Comparison of ENCODE assay signal across 1 cellular context in the genomic region with DNA sequence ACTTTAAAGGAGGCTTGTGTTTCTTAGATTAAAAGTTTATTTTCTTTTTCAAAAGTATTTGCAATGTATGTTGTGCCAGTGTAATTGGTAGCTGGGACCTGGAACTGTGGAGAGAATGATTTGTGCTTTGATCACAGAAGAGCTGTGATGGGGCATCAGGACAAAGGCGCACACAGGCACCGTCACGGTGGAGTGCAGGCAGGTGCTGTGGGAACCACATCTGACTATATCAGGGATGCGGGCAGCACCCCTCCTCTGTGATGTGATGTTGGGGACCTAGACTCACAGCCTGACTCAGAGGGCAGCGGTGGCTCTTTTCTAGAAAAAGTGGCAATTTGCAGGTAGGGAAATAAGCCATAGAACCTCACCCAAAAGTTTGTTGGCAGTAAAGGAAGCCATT.
TF ChIP-seq lines count a peak whose summit lies in the region.

No MANE protein-coding gene starts in this region.

TF ChIP-seq in HepG2, 621 proteins besides CTCF, POLR2A, EP300 and RAD21:
- TF ChIP-seq ZZZ3 (CRISPR knock-in tag; IDR thresholded peaks at IDR 0.05; ENCODE audit: borderline replicate concordance) (no peak), IRF2 (CRISPR knock-in tag; IDR thresholded peaks at IDR 0.05) (no peak), MLLT10 (CRISPR knock-in tag; IDR thresholded peaks at IDR 0.05) (no peak), THYN1 (CRISPR knock-in tag; IDR thresholded peaks at IDR 0.05; ENCODE audit: borderline replicate concordance, low read depth) (no peak), KDM5A (IDR thresholded peaks at IDR 0.05; ENCODE audit: borderline replicate concordance, low read length) (no peak), MATR3 (CRISPR knock-in tag; IDR thresholded peaks at IDR 0.05) (no peak), ZNF264 (CRISPR knock-in tag; IDR thresholded peaks at IDR 0.05) (no peak), NFYC (CRISPR knock-in tag; IDR thresholded peaks at IDR 0.05) (no peak), TBX2 (CRISPR knock-in tag; IDR thresholded peaks at IDR 0.05; ENCODE audit: borderline replicate concordance) (no peak)
- TF ChIP-seq, protein P1, sequence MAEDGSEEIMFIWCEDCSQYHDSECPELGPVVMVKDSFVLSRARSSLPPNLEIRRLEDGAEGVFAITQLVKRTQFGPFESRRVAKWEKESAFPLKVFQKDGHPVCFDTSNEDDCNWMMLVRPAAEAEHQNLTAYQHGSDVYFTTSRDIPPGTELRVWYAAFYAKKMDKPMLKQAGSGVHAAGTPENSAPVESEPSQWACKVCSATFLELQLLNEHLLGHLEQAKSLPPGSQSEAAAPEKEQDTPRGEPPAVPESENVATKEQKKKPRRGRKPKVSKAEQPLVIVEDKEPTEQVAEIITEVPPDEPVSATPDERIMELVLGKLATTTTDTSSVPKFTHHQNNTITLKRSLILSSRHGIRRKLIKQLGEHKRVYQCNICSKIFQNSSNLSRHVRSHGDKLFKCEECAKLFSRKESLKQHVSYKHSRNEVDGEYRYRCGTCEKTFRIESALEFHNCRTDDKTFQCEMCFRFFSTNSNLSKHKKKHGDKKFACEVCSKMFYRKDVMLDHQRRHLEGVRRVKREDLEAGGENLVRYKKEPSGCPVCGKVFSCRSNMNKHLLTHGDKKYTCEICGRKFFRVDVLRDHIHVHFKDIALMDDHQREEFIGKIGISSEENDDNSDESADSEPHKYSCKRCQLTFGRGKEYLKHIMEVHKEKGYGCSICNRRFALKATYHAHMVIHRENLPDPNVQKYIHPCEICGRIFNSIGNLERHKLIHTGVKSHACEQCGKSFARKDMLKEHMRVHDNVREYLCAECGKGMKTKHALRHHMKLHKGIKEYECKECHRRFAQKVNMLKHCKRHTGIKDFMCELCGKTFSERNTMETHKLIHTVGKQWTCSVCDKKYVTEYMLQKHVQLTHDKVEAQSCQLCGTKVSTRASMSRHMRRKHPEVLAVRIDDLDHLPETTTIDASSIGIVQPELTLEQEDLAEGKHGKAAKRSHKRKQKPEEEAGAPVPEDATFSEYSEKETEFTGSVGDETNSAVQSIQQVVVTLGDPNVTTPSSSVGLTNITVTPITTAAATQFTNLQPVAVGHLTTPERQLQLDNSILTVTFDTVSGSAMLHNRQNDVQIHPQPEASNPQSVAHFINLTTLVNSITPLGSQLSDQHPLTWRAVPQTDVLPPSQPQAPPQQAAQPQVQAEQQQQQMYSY (CRISPR knock-in tag; IDR thresholded peaks at IDR 0.05), result no peak
